In genomic region chr22:45671783-45672563, GRCh38 we compare ENCODE assay signal across 8 cellular contexts. TPM values are rescaled to one million over a fixed set of nuclear protein-coding genes. Genes with fewer than 3 reads are reported as not detected.
DNase-seq lines count a peak whose midpoint lies in the region; ATAC-seq and TF ChIP-seq lines count a peak whose summit lies in the region.

A gene with protein sequence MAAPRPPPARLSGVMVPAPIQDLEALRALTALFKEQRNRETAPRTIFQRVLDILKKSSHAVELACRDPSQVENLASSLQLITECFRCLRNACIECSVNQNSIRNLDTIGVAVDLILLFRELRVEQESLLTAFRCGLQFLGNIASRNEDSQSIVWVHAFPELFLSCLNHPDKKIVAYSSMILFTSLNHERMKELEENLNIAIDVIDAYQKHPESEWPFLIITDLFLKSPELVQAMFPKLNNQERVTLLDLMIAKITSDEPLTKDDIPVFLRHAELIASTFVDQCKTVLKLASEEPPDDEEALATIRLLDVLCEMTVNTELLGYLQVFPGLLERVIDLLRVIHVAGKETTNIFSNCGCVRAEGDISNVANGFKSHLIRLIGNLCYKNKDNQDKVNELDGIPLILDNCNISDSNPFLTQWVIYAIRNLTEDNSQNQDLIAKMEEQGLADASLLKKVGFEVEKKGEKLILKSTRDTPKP (plus strand): TSS chr22:45671834. CDS start chr22:45672064, 230 bp downstream.

- peak; percentile 53 for ATAC-seq in GM21515 (IDR thresholded peaks at IDR 0.05; ENCODE audit: unreplicated experiment)

- H3K36me3 Mint-ChIP-seq in CD8-positive, alpha-beta memory T cell = peaks cover 3 to 12% (median 3%) of the 10 kb centered on the region in 3 donors
- peaks cover 8% of the 10 kb centered on the region for H3K36me3 Mint-ChIP-seq in activated naive CD4-positive, alpha-beta T cell treated with anti-CD3 and anti-CD28 coated beads for 36 hours (ENCODE audit: low read depth)

- TF ChIP-seq CTCF in LNCaP clone FGC (IDR thresholded peaks at IDR 0.05; ENCODE audit: control insufficient read depth, extremely low read depth, insufficient read depth) (no peak), subcutaneous adipose tissue (IDR thresholded peaks at IDR 0.05; ENCODE audit: low read depth) (no peak)

- DNase-seq in CD8-positive, alpha-beta memory T cell = peak; percentile 39 to 73 (median 64)
- no peak for DNase-seq in LNCaP clone FGC (ENCODE audit: low read depth)
- peak; percentile 77 for DNase-seq in SK-N-DZ (ENCODE audit: low spot score)
- DNase-seq in activated naive CD4-positive, alpha-beta T cell treated with anti-CD3 and anti-CD28 coated beads for 36 hours = peak; percentile 76
- peak; percentile 80 for DNase-seq in globus pallidus (ENCODE audit: low spot score)
- peak in 53 of 56 donors; percentile 48 to 93 (median 80) for DNase-seq in nucleus accumbens (lab: John Stamatoyannopoulos, UW)

- peaks cover 0 to 7% (median 0%) of the 10 kb centered on the region in 5 donors for H3K9me3 Mint-ChIP-seq in CD8-positive, alpha-beta memory T cell
- no peaks in the 10 kb centered on the region for H3K9me3 Mint-ChIP-seq in activated naive CD4-positive, alpha-beta T cell treated with anti-CD3 and anti-CD28 coated beads for 36 hours

- intact Hi-C loops in activated naive CD4-positive, alpha-beta T cell treated with anti-CD3 and anti-CD28 coated beads for 36 hours (cut with micrococcal nuclease) = no loop called here

- POLR2A ChIA-PET in CD8-positive, alpha-beta memory T cell (lab: Charles Lee) = no interaction called here

- no peaks in the 10 kb centered on the region for H3K27me3 ChIP-seq in CD8-positive, alpha-beta memory T cell (ENCODE audit: insufficient read depth, low read length, poor library complexity, severe bottlenecking)

- peak within 1 kb of the TSS; percentile 67 to 94 (median 86) for H3K27ac Mint-ChIP-seq in CD8-positive, alpha-beta memory T cell
- peak within 1 kb of the TSS; percentile 75 for H3K27ac Mint-ChIP-seq in activated naive CD4-positive, alpha-beta T cell treated with anti-CD3 and anti-CD28 coated beads for 36 hours

- CTCF ChIA-PET in CD8-positive, alpha-beta memory T cell (lab: Charles Lee) = no interaction called here
- CTCF ChIA-PET in activated naive CD4-positive, alpha-beta T cell treated with anti-CD3 and anti-CD28 coated beads for 36 hours (lab: Charles Lee) = interaction anchor here (0.6 kb wide), 1 partner anchor 28 kb away, joined by 3 read pairs; no protein-coding TSS in a partner anchor

- peaks cover 3 to 4% of the 10 kb centered on the region in 2 donors for H3K27me3 Mint-ChIP-seq in CD8-positive, alpha-beta memory T cell
- H3K27me3 Mint-ChIP-seq in activated naive CD4-positive, alpha-beta T cell treated with anti-CD3 and anti-CD28 coated beads for 36 hours (ENCODE audit: low read depth) = peaks cover 3% of the 10 kb centered on the region

- H3K36me3 ChIP-seq in CD8-positive, alpha-beta memory T cell (ENCODE audit: insufficient read depth, low read length) = no peaks in the 10 kb centered on the region

- peak within 1 kb of the TSS; percentile 87 to 97 (median 91) for H3K4me3 Mint-ChIP-seq in CD8-positive, alpha-beta memory T cell
- H3K4me3 Mint-ChIP-seq in activated naive CD4-positive, alpha-beta T cell treated with anti-CD3 and anti-CD28 coated beads for 36 hours = peak within 1 kb of the TSS; percentile 89

- peaks cover 22% of the 10 kb centered on the region for H3K4me1 ChIP-seq in CD8-positive, alpha-beta memory T cell (ENCODE audit: insufficient read depth, low read length)

- H3K4me3 ChIP-seq in CD8-positive, alpha-beta memory T cell (ENCODE audit: low read length) = peak within 1 kb of the TSS; percentile 77
- peak within 1 kb of the TSS; percentile 96 for H3K4me3 ChIP-seq in LNCaP clone FGC (ENCODE audit: low read depth, low read length)

- peaks cover 29 to 42% (median 42%) of the 10 kb centered on the region in 3 donors for H3K4me1 Mint-ChIP-seq in CD8-positive, alpha-beta memory T cell
- peaks cover 33% of the 10 kb centered on the region for H3K4me1 Mint-ChIP-seq in activated naive CD4-positive, alpha-beta T cell treated with anti-CD3 and anti-CD28 coated beads for 36 hours (ENCODE audit: low read depth)

- H3K27ac ChIP-seq in CD8-positive, alpha-beta memory T cell (ENCODE audit: low read depth, low read length) = peak within 1 kb of the TSS; percentile 70

- no peaks in the 10 kb centered on the region for H3K9me3 ChIP-seq in CD8-positive, alpha-beta memory T cell (ENCODE audit: low read length)

RNA-seq across cellular contexts. Expression of the gene that starts here (rescaled TPM):
- 100 to 1,000 TPM; 122 to 123 TPM for total RNA-seq in CD8-positive, alpha-beta memory T cell
- 95.7 TPM for polyA plus RNA-seq in CD8-positive, alpha-beta memory T cell
- polyA plus RNA-seq in SK-N-DZ (2014; cell fraction: cytosol; rRNA removed) = 90.7 and 99.8 TPM in 2 replicates
- 54.1 and 109 TPM in 2 replicates for polyA plus RNA-seq in SK-N-DZ (2014; cell fraction: nucleus; rRNA removed)
- 10 to 100 TPM; 79.8 to 83.7 TPM for total RNA-seq in activated naive CD4-positive, alpha-beta T cell treated with anti-CD3 and anti-CD28 coated beads for 36 hours
- total RNA-seq in subcutaneous adipose tissue = 100 to 1,000 TPM in 1 of 4 donors, 10 to 100 TPM in 3; 83.5 to 127 (median 96.6) TPM
